17 cellular contexts compared by ENCODE assay signal in the genomic region with DNA sequence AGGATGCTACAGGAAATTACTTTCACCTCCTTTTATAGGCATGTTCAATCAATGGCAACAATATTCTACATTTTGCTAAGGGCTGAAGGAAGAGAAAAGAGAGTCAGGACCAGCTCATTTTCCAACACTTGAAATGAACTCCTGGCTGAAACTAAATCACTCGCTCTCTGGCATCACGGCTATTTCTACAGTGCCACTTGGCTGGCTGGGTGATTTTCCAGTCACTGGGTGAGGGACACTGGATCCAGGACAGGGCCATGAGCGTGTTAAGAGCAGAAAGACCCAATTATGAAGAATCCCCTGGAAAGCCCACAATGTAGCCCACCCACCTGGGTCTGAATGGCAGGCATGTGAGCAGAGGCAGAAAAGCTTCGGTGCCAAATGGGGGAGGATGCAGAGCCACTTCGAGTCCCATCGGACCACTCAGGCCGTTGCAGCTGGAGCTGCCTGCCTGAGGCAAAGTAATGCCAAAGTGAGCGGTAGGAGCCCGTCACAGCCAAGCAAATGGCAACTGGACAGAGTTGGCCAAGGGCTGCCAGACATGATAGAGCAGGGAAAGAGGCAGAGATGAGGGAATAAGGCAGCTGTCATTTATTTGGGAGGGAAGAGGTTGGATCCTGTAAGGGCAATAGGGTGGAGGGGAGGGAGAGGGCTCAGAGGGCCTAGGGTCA.
"Had no signal": no experiment of that assay in that cellular context is flagged by ENCODE, and none has a peak within 500 bp of the region (broad histone marks: within the 10 kb centered on the region; RNA-seq: fewer than 3 reads in every experiment).

No MANE protein-coding gene starts in this region.

- H3K27ac ChIP-seq: epithelial cell of prostate, gastroesophageal sphincter, tibial nerve, vagina had no signal

- H3K27ac Mint-ChIP-seq: stimulated activated memory B cell treated with anti-CD40 and anti-IgM and Interleukin-4, amounts not matched to agents 10 μg/mL and 1 μg/mL and 100 μg/mL, for 72 hours; T-cell had no signal

- ATAC-seq: activated T-cell treated with anti-CD3 and anti-CD28 coated beads, Interleukin-2, amount 50 U/mL, for 4 hours; gastroesophageal sphincter; natural killer cell treated with Interleukin-12 subunit alpha and Interleukin-12 subunit beta and Interleukin-15 and Interleukin-18, amount 100 ng/mL, for 72 hours; stimulated activated memory B cell treated with anti-CD40 and anti-IgM and Interleukin-4, amounts not matched to agents 10 μg/mL and 1 μg/mL and 100 μg/mL, for 72 hours; T-cell had no signal

- H3K9me3 ChIP-seq: gastroesophageal sphincter, vagina had no signal

- DNase-seq: activated CD4-positive, alpha-beta T cell treated with anti-CD3 and anti-CD28 coated beads for 1 hour; activated CD4-positive, alpha-beta T cell treated with anti-CD3 and anti-CD28 coated beads, Interleukin-2, amount 50 U/mL, for 48 hours; activated effector memory CD4-positive, alpha-beta T cell treated with anti-CD3 and anti-CD28 coated beads, Interleukin-2, amount 50 U/mL, for 16 hours; activated T-cell treated with anti-CD3 and anti-CD28 coated beads, Interleukin-2, amount 50 U/mL, for 4 hours; aorta; cortex of kidney; effector CD8-positive, alpha-beta T cell; hippocampal formation; small intestine; T-cell; T1000 had no signal

- H3K4me1 ChIP-seq: gastroesophageal sphincter, tibial nerve, vagina had no signal

- H3K27me3 Mint-ChIP-seq: natural killer cell treated with Interleukin-12 subunit alpha and Interleukin-12 subunit beta and Interleukin-15 and Interleukin-18, amount 100 ng/mL, for 72 hours; stimulated activated memory B cell treated with anti-CD40 and anti-IgM and Interleukin-4, amounts not matched to agents 10 μg/mL and 1 μg/mL and 100 μg/mL, for 72 hours; T-cell had no signal

- H3K4me3 Mint-ChIP-seq: activated T-cell treated with anti-CD3 and anti-CD28 coated beads, Interleukin-2, amount 50 U/mL, for 4 hours; natural killer cell treated with Interleukin-12 subunit alpha and Interleukin-12 subunit beta and Interleukin-15 and Interleukin-18, amount 100 ng/mL, for 72 hours; stimulated activated memory B cell treated with anti-CD40 and anti-IgM and Interleukin-4, amounts not matched to agents 10 μg/mL and 1 μg/mL and 100 μg/mL, for 72 hours; T-cell had no signal

- H3K27me3 ChIP-seq: gastroesophageal sphincter, tibial nerve, vagina had no signal

- H3K4me3 ChIP-seq: gastroesophageal sphincter, tibial nerve, vagina had no signal

- H3K36me3 ChIP-seq: gastroesophageal sphincter, tibial nerve, vagina had no signal
